1 cellular context compared by ENCODE assay signal in the genomic region with DNA sequence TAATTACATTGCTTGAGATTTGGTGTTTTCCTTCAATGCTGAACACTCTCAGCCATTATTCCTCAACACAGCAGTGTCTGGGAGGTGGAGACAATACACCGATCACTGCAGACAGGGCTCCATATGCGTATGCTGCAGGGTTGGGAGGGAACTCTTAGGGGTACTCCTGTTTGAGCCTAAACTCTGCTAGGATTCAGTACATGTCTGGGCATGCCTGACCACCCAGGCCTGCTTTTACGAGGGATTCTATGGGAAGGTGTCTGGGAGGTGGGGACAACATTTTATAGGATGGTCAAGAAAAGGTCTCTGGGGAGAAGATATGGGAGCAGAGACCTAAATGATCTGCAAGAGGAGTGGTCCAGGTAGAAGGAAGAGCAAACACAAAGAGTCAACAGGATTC.
TF ChIP-seq lines count a peak whose summit lies in the region.

No MANE protein-coding gene starts in this region.

TF ChIP-seq in HepG2, 621 proteins besides CTCF, POLR2A, EP300 and RAD21:
- TF ChIP-seq, protein P1, sequence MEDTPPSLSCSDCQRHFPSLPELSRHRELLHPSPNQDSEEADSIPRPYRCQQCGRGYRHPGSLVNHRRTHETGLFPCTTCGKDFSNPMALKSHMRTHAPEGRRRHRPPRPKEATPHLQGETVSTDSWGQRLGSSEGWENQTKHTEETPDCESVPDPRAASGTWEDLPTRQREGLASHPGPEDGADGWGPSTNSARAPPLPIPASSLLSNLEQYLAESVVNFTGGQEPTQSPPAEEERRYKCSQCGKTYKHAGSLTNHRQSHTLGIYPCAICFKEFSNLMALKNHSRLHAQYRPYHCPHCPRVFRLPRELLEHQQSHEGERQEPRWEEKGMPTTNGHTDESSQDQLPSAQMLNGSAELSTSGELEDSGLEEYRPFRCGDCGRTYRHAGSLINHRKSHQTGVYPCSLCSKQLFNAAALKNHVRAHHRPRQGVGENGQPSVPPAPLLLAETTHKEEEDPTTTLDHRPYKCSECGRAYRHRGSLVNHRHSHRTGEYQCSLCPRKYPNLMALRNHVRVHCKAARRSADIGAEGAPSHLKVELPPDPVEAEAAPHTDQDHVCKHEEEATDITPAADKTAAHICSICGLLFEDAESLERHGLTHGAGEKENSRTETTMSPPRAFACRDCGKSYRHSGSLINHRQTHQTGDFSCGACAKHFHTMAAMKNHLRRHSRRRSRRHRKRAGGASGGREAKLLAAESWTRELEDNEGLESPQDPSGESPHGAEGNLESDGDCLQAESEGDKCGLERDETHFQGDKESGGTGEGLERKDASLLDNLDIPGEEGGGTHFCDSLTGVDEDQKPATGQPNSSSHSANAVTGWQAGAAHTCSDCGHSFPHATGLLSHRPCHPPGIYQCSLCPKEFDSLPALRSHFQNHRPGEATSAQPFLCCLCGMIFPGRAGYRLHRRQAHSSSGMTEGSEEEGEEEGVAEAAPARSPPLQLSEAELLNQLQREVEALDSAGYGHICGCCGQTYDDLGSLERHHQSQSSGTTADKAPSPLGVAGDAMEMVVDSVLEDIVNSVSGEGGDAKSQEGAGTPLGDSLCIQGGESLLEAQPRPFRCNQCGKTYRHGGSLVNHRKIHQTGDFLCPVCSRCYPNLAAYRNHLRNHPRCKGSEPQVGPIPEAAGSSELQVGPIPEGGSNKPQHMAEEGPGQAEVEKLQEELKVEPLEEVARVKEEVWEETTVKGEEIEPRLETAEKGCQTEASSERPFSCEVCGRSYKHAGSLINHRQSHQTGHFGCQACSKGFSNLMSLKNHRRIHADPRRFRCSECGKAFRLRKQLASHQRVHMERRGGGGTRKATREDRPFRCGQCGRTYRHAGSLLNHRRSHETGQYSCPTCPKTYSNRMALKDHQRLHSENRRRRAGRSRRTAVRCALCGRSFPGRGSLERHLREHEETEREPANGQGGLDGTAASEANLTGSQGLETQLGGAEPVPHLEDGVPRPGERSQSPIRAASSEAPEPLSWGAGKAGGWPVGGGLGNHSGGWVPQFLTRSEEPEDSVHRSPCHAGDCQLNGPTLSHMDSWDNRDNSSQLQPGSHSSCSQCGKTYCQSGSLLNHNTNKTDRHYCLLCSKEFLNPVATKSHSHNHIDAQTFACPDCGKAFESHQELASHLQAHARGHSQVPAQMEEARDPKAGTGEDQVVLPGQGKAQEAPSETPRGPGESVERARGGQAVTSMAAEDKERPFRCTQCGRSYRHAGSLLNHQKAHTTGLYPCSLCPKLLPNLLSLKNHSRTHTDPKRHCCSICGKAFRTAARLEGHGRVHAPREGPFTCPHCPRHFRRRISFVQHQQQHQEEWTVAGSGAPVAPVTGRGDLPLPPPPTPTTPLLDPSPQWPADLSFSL (CRISPR knock-in tag; IDR thresholded peaks at IDR 0.05) = no peak
- peak; percentile 94 for TF ChIP-seq TP53 (CRISPR knock-in tag; conservative IDR thresholded peaks at IDR 0.05)
